ENCODE assay signal across 8 cellular contexts in the genomic region with DNA sequence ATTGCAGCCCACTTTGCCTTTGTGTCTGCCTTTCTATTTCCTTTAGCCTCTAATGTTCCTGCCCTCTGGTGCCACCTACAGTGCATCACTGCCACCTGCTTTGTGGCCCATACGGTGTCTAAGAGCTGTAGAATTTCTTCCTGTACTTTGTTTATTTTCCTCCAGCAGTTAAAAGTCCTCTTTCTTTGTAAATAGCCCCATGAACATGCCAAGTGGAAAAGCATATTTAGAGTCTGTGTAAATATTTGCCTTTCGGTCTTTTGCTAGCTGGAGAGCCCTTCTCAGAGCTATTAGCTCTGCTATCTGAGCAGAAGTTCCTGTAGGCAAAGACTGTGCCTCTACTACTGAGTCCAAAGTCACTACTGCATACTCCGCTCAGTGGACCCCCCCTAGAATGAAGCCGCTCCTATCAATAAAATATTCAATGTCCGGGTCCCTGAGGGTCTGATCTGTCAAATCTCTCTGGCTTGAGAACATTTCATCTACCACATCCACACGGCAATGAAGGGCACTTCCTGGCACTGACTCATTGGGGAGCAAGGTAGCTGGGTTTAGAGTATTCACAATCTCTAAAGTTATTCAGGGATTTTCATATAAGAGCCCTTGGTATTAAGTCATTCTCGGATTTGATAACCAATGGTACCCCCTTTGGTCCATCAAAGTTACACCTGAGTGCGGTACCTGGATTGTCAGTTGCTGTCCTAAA. TPM values are rescaled to one million over a fixed set of nuclear protein-coding genes. Genes with fewer than 3 reads are reported as not detected.
DNase-seq lines count a peak whose midpoint lies in the region; ATAC-seq and TF ChIP-seq lines count a peak whose summit lies in the region.

No MANE protein-coding gene starts in this region.

- TF ChIP-seq CTCF in BJ (IDR thresholded peaks at IDR 0.05; ENCODE audit: insufficient read depth, low read depth, low read length) (peak; percentile 39), kidney epithelial cell (IDR thresholded peaks at IDR 0.05; ENCODE audit: insufficient read depth, low read length, poor library complexity, severe bottlenecking) (peak; percentile 53), upper lobe of left lung (IDR thresholded peaks at IDR 0.05) (peak in 4 of 6 experiments; percentile 43 to 56 (median 50)), tibial nerve (IDR thresholded peaks at IDR 0.05) (no peak)

- H3K4me1 ChIP-seq in upper lobe of left lung (peaks cover 0 to 7% (median 0%) of the 10 kb centered on the region in 4 donors), tibial nerve (no peaks in the 10 kb centered on the region)

- CTCF ChIA-PET in BJ (lab: Yijun Ruan, JAX) = no interaction called here

- DNase-seq in BJ (ENCODE audit: low read depth) (no peak), NCI-H345 (lab: John Stamatoyannopoulos, UW) (peak; percentile 68), kidney epithelial cell (ENCODE audit: low read depth) (no peak), upper lobe of left lung (peak in 1 of 2 donors; percentile 76), tibial nerve (ENCODE audit: low spot score in 2 of 2) (no peak)
- peak; percentile 47 for DNase-seq in activated T-cell treated with anti-CD3 and anti-CD28 coated beads, Interleukin-2, amount 50 U/mL, for 1 hour

- H3K4me3 ChIP-seq in BJ (ENCODE audit: low read depth, low read length) (no peak overlapping the region), kidney epithelial cell (ENCODE audit: low read depth, low read length) (no peak overlapping the region), upper lobe of left lung (no peak overlapping the region), tibial nerve (no peak overlapping the region)

- H3K27me3 ChIP-seq in BJ (ENCODE audit: control insufficient read depth, insufficient read depth, low read length) = no peaks in the 10 kb centered on the region
- no peaks in the 10 kb centered on the region for H3K27me3 ChIP-seq in kidney epithelial cell (ENCODE audit: control insufficient read depth, insufficient read depth, low read length)
- H3K27me3 ChIP-seq in upper lobe of left lung = no peaks in the 10 kb centered on the region
- H3K27me3 ChIP-seq in tibial nerve = no peaks in the 10 kb centered on the region

- TF ChIP-seq EP300 in upper lobe of left lung (IDR thresholded peaks at IDR 0.05) (no peak), tibial nerve (IDR thresholded peaks at IDR 0.05) (no peak)

- H3K36me3 ChIP-seq in BJ (ENCODE audit: control insufficient read depth, insufficient read depth, low read length) (no peaks in the 10 kb centered on the region), kidney epithelial cell (ENCODE audit: control insufficient read depth, insufficient read depth, low read length) (no peaks in the 10 kb centered on the region), upper lobe of left lung (no peaks in the 10 kb centered on the region), tibial nerve (no peaks in the 10 kb centered on the region)

- WGBS in upper lobe of left lung, 2 donors = 38 to 50% methylated on average over 8 of the region's 8 CpGs
- WGBS in tibial nerve, 2 donors = 74 to 76% methylated on average over 8 of the region's 8 CpGs

- POLR2A ChIA-PET in BJ (lab: Charles Lee) = no interaction called here

- no peak for TF ChIP-seq POLR2A in upper lobe of left lung (IDR thresholded peaks at IDR 0.05)
- TF ChIP-seq POLR2A in tibial nerve (IDR thresholded peaks at IDR 0.05) = no peak

- H3K27ac ChIP-seq in upper lobe of left lung (no peak overlapping the region), tibial nerve (no peak overlapping the region)

- ATAC-seq in GM18861 (IDR thresholded peaks at IDR 0.05; ENCODE audit: unreplicated experiment) = peak; percentile 97
- ATAC-seq in HG03045 (IDR thresholded peaks at IDR 0.05; ENCODE audit: unreplicated experiment) = peak; percentile 74
- peak; percentile 77 to 93 for ATAC-seq in upper lobe of left lung (ENCODE audit: low FRiP score in 2 of 2)

- H3K9me3 ChIP-seq in upper lobe of left lung = no peaks in the 10 kb centered on the region
- no peaks in the 10 kb centered on the region for H3K9me3 ChIP-seq in tibial nerve

RNA-seq across cellular contexts. Expression of gene SULT1E1, which starts 36.3 kb away (rescaled TPM):
- not detected in 2 replicates for polyA plus RNA-seq in BJ (2011; rRNA removed)
- not detected in 2 replicates for polyA minus RNA-seq in BJ (2011; rRNA and poly(A)+ RNA removed)
- not detected in 2 replicates for total RNA-seq in kidney epithelial cell
- total RNA-seq in upper lobe of left lung = 1 to 10 TPM in 5 of 6 donors, not detected in 1; 1.2 to 4.3 (median 2.2) TPM
- not detected for total RNA-seq in tibial nerve

Comparison
In these comparisons a context has a peak if more than half of its experiments do, and no peak if none do; other contexts are left out.
1. DNase-seq: peak in NCI-H345 (single experiment) and activated T-cell treated with anti-CD3 and anti-CD28 coated beads, Interleukin-2, amount 50 U/mL, for 1 hour (single experiment); none in BJ (single experiment), kidney epithelial cell (single experiment) and tibial nerve (0 of 2).
2. CTCF ChIP-seq: peak in BJ (single experiment), kidney epithelial cell (single experiment) and upper lobe of left lung (4 of 6); none in tibial nerve (0 of 5).
3. Peak in every context shown above with its lines, with median percentiles within 50 percentile points of each other: ATAC-seq.